8 cellular contexts compared by ENCODE assay signal in the genomic region with DNA sequence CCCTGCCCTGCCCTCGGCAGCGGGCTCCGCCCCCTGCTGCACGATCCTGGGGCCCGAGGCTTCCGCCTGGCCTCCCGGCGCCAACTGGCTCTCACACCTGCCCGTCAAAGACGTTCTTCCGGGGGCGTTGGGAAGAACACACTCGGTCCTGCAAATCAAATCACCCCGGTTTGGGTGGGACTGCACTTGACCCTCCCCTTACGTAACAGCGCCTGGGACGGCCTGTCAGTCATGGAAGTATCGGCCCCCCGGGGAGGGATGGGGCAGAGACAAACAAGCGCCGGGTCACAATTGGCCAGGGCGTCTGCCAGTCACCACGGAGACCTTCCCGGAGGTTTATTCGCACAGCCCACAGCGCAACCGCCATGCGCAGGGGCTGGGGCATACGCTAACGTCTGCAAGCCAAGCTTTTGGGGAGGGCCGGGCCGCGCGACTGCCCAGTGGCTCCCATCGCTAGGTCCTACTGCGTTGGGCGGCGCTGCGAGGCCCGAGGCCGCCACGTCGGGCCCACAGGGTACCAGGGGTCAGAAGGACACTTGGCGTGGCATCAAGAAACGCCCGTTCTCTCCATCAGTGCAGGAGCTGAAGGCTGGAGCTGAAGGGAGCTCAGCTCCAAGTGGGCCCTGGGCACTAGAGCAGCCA. TPM values are rescaled to one million over a fixed set of nuclear protein-coding genes. Genes with fewer than 3 reads are reported as not detected.
DNase-seq lines count a peak whose midpoint lies in the region; ATAC-seq and TF ChIP-seq lines count a peak whose summit lies in the region.

No MANE protein-coding gene starts in this region.

- H3K9me3 ChIP-seq in left lung, result no peaks in the 10 kb centered on the region

- H3K27me3 Mint-ChIP-seq in dendritic cell treated with granulocyte-macrophage colony-stimulating factor and Interleukin-4, amounts not matched to agents 40 ng/mL and 50 ng/mL, for 4 days, result peaks cover 15% of the 10 kb centered on the region

- no peaks in the 10 kb centered on the region for H3K27me3 ChIP-seq in left lung

- peaks cover 0 to 9% of the 10 kb centered on the region in 2 donors for H3K36me3 ChIP-seq in left lung

- H3K4me3 ChIP-seq in left lung, result peak overlapping the region; percentile 89 to 95

- TF ChIP-seq CTCF in left lung (IDR thresholded peaks at IDR 0.05), result no peak

- DNase-seq in CD1c-positive myeloid dendritic cell (ENCODE audit: extremely low spot score) (peak; percentile 100), NCI-H748 treated with DMSO at 0.1 percent for 48 hours (lab: John Stamatoyannopoulos, UW) (peak; percentile 96), left lung (peak; percentile 100)
- DNase-seq in activated CD4-positive, alpha-beta T cell treated with anti-CD3 and anti-CD28 coated beads, Interleukin-2, amount 50 U/mL, for 4 hours, result peak; percentile 100
- peak; percentile 100 for DNase-seq in stimulated activated CD4-positive, alpha-beta T cell treated with anti-CD3 and anti-CD28 coated beads, Interleukin-2, amount 100 ng/mL, for 4 hours (ENCODE audit: low read depth)

- intact Hi-C loops in dendritic cell treated with granulocyte-macrophage colony-stimulating factor and Interleukin-4, amounts not matched to agents 40 ng/mL and 50 ng/mL, for 4 days (cut with micrococcal nuclease), result loop anchor here (2.0 to 5.0 kb wide), 2 partner anchors 69 to 371 kb away; a partner anchor contains a TSS
- intact Hi-C loops in left lung (cut with DNase I), result no loop called here

- H3K27ac Mint-ChIP-seq in dendritic cell treated with granulocyte-macrophage colony-stimulating factor and Interleukin-4, amounts not matched to agents 40 ng/mL and 50 ng/mL, for 4 days, result peak overlapping the region; percentile 93

- H3K27ac ChIP-seq in left lung, result peak overlapping the region; percentile 94 to 95

- H3K36me3 Mint-ChIP-seq in dendritic cell treated with granulocyte-macrophage colony-stimulating factor and Interleukin-4, amounts not matched to agents 40 ng/mL and 50 ng/mL, for 4 days (ENCODE audit: low read depth), result no peaks in the 10 kb centered on the region

- H3K9me3 Mint-ChIP-seq in dendritic cell treated with granulocyte-macrophage colony-stimulating factor and Interleukin-4, amounts not matched to agents 40 ng/mL and 50 ng/mL, for 4 days, result no peaks in the 10 kb centered on the region

- peaks cover 8 to 34% of the 10 kb centered on the region in 2 donors for H3K4me1 ChIP-seq in left lung

- peaks cover 33% of the 10 kb centered on the region for H3K4me1 Mint-ChIP-seq in dendritic cell treated with granulocyte-macrophage colony-stimulating factor and Interleukin-4, amounts not matched to agents 40 ng/mL and 50 ng/mL, for 4 days (ENCODE audit: low read depth)

- ATAC-seq in GM19397 (IDR thresholded peaks at IDR 0.05; ENCODE audit: unreplicated experiment) (peak; percentile 89), HG03565 (IDR thresholded peaks at IDR 0.05; ENCODE audit: unreplicated experiment) (peak; percentile 92), left lung (peak; percentile 93)

- H3K4me3 Mint-ChIP-seq in dendritic cell treated with granulocyte-macrophage colony-stimulating factor and Interleukin-4, amounts not matched to agents 40 ng/mL and 50 ng/mL, for 4 days, result peak overlapping the region; percentile 91

RNA-seq across cellular contexts. Expression of a gene that starts 0.4 kb away (rescaled TPM):
- total RNA-seq in left lung, result 10 to 100 TPM; 36.9 to 43.5 TPM

Comparison
In these comparisons a context has a peak if more than half of its experiments do, and no peak if none do; other contexts are left out.
1. Peak in every context shown above with its lines: DNase-seq, ATAC-seq, H3K4me3 ChIP-seq and H3K27ac ChIP-seq.